In genomic region chr20:8524716-8525343, GRCh38 we compare ENCODE assay signal across 1 cellular context.
TF ChIP-seq lines count a peak whose summit lies in the region.

No MANE protein-coding gene starts in this region.

TF ChIP-seq in A549, 52 proteins besides CTCF, POLR2A, EP300 and RAD21:
- TF ChIP-seq REST (IDR thresholded peaks at IDR 0.05) (no peak), ZC3H11A (IDR thresholded peaks at IDR 0.05) (no peak), MAFK (IDR thresholded peaks at IDR 0.05; ENCODE audit: partially characterized antibody) (peak; percentile 66)
